In the genomic region with DNA sequence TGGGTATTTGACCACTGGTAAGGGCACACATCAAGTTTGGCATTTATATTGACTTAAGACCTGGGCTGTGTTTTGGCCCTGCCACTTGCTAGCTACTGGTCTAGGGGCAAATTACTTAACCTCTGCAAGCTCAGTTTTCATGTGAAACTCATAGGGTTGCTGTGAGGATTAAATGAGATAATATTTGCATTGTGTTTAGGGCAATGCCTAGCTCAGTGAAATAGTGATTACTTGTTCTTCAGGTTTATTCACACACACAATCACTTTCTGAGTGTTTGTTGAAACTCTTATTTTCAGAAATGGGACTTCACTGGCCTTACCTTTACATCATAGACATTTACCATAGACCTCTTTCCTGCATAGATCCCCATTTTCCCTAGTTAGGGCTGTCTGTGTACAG, we compare ENCODE assay signal across 18 cellular contexts. TPM values are rescaled to one million over a fixed set of nuclear protein-coding genes. Genes with fewer than 3 reads are reported as not detected.
A peak's percentile ranks its signal among the peaks of the same experiment; 100 is the strongest.
DNase-seq lines count a peak whose midpoint lies in the region; ATAC-seq and TF ChIP-seq lines count a peak whose summit lies in the region.
"Had no signal": no experiment of that assay in that cellular context is flagged by ENCODE, and none has a peak within 500 bp of the region (broad histone marks: within the 10 kb centered on the region; RNA-seq: fewer than 3 reads in every experiment).

No MANE protein-coding gene starts in this region.

- TF ChIP-seq CTCF in natural killer cell (IDR thresholded peaks at IDR 0.05) = no peak
- no peak for TF ChIP-seq CTCF in VCaP (conservative IDR thresholded peaks at IDR 0.05)

- no peak overlapping the region for H2AK5ac ChIP-seq in mesendoderm (ENCODE audit: low read length)

- H3K27me3 Mint-ChIP-seq in natural killer cell treated with Interleukin-12 subunit alpha and Interleukin-12 subunit beta and Interleukin-15 and Interleukin-18, amount 100 ng/mL, for 72 hours = no peaks in the 10 kb centered on the region
- H3K27me3 Mint-ChIP-seq in natural killer cell (ENCODE audit: low read depth in 2 of 2) = no peaks in the 10 kb centered on the region
- H3K27me3 Mint-ChIP-seq: CD4-positive, alpha-beta memory T cell; IgD-negative memory B cell had no signal

- intact Hi-C loops in natural killer cell (cut with micrococcal nuclease) = no loop called here

- H3K18ac ChIP-seq in mesendoderm (ENCODE audit: low read length) = peak overlapping the region; percentile 41

- H2BK120ac ChIP-seq in mesendoderm (ENCODE audit: low read depth, low read length) = no peak overlapping the region

- H3K4ac ChIP-seq in mesendoderm (ENCODE audit: low read depth, low read length) = no peak overlapping the region

- no peaks in the 10 kb centered on the region for H3K36me3 ChIP-seq in mesendoderm (ENCODE audit: control insufficient read depth, insufficient read depth, low read length)
- H3K36me3 ChIP-seq: SJCRH30 had no signal

- H3K27ac ChIP-seq in VCaP = peak overlapping the region; percentile 56
- no peak overlapping the region for H3K27ac ChIP-seq in mesendoderm (ENCODE audit: low read depth, low read length)
- H3K27ac ChIP-seq: RWPE1, SJCRH30 had no signal

- no peaks in the 10 kb centered on the region for H3K27me3 ChIP-seq in mesendoderm (ENCODE audit: insufficient read depth, low read length, poor library complexity)
- H3K27me3 ChIP-seq: SJCRH30 had no signal

- peak overlapping the region; percentile 45 to 68 for H3K27ac Mint-ChIP-seq in natural killer cell treated with Interleukin-12 subunit alpha and Interleukin-12 subunit beta and Interleukin-15 and Interleukin-18, amount 100 ng/mL, for 72 hours
- H3K27ac Mint-ChIP-seq in natural killer cell = no peak overlapping the region

- H3K36me3 Mint-ChIP-seq in natural killer cell treated with Interleukin-12 subunit alpha and Interleukin-12 subunit beta and Interleukin-15 and Interleukin-18, amount 100 ng/mL, for 72 hours = no peaks in the 10 kb centered on the region
- H3K36me3 Mint-ChIP-seq in natural killer cell = no peaks in the 10 kb centered on the region
- H3K36me3 Mint-ChIP-seq: CD4-positive, alpha-beta memory T cell; IgD-negative memory B cell had no signal

- H3K4me1 ChIP-seq in mesendoderm (ENCODE audit: control insufficient read depth, low read depth, low read length) = peaks cover 14% of the 10 kb centered on the region
- H3K4me1 ChIP-seq: SJCRH30 had no signal

- DNase-seq in natural killer cell treated with Interleukin-12 subunit alpha and Interleukin-12 subunit beta and Interleukin-15 and Interleukin-18, amount 100 ng/mL, for 72 hours (ENCODE audit: low spot score) = no peak
- no peak for DNase-seq in natural killer cell
- no peak for DNase-seq in mesendoderm
- no peak for DNase-seq in HPDE6-E6E7 (ENCODE audit: extremely low spot score)
- DNase-seq in UCSD-AML1 (lab: John Stamatoyannopoulos, UW; ENCODE audit: unreplicated experiment) = no peak
- DNase-seq in AG08395 (ENCODE audit: low spot score) = no peak
- DNase-seq: CD4-positive, alpha-beta memory T cell; DND-41; GDM1; NCI-H146; NCI-H2081 treated with DMSO at 0.1 percent for 48 hours; NCI-H2227 treated with DMSO at 0.1 percent for 48 hours; NCI-H524 treated with DMSO at 0.1 percent for 48 hours; SJCRH30 had no signal

- H3K4me3 Mint-ChIP-seq in natural killer cell treated with Interleukin-12 subunit alpha and Interleukin-12 subunit beta and Interleukin-15 and Interleukin-18, amount 100 ng/mL, for 72 hours = peak overlapping the region; percentile 16
- no peak overlapping the region for H3K4me3 Mint-ChIP-seq in natural killer cell
- H3K4me3 Mint-ChIP-seq: CD4-positive, alpha-beta memory T cell; IgD-negative memory B cell had no signal

- H3K9me3 Mint-ChIP-seq in natural killer cell treated with Interleukin-12 subunit alpha and Interleukin-12 subunit beta and Interleukin-15 and Interleukin-18, amount 100 ng/mL, for 72 hours = no peaks in the 10 kb centered on the region
- H3K9me3 Mint-ChIP-seq in natural killer cell = no peaks in the 10 kb centered on the region
- H3K9me3 Mint-ChIP-seq: CD4-positive, alpha-beta memory T cell; IgD-negative memory B cell had no signal

- H3K79me2 ChIP-seq in mesendoderm (ENCODE audit: control insufficient read depth, insufficient read depth, low read length) = peaks cover 22% of the 10 kb centered on the region

- peaks cover 54 to 64% of the 10 kb centered on the region in 2 donors for H3K4me1 Mint-ChIP-seq in natural killer cell treated with Interleukin-12 subunit alpha and Interleukin-12 subunit beta and Interleukin-15 and Interleukin-18, amount 100 ng/mL, for 72 hours (ENCODE audit: low read depth in 2 of 2)
- peaks cover 71 to 75% of the 10 kb centered on the region in 2 donors for H3K4me1 Mint-ChIP-seq in natural killer cell

- H4K8ac ChIP-seq in mesendoderm (ENCODE audit: low read depth, low read length) = no peak overlapping the region

- H3K56ac ChIP-seq in mesendoderm (ENCODE audit: low read length) = no peak overlapping the region

- H3K23ac ChIP-seq in mesendoderm (ENCODE audit: low read length) = no peak overlapping the region

- peaks cover 16% of the 10 kb centered on the region for H3K79me1 ChIP-seq in mesendoderm (ENCODE audit: low read length)

- H4K5ac ChIP-seq in mesendoderm (ENCODE audit: low read length) = no peak overlapping the region

- no peak overlapping the region for H3K4me2 ChIP-seq in mesendoderm (ENCODE audit: low read length)

- no peak overlapping the region for H3K9ac ChIP-seq in mesendoderm (ENCODE audit: low read length)

- ATAC-seq in natural killer cell treated with Interleukin-12 subunit alpha and Interleukin-12 subunit beta and Interleukin-15 and Interleukin-18, amount 100 ng/mL, for 72 hours = no peak
- ATAC-seq in natural killer cell (no peak), HG03280 (IDR thresholded peaks at IDR 0.05; ENCODE audit: unreplicated experiment) (no peak)

- no peak overlapping the region for H2BK15ac ChIP-seq in mesendoderm (replicated peaks; ENCODE audit: low read depth)

- no peak overlapping the region for H2BK5ac ChIP-seq in mesendoderm (ENCODE audit: low read length)

- no peak overlapping the region for H3K4me3 ChIP-seq in mesendoderm (ENCODE audit: low read length)
- H3K4me3 ChIP-seq: SJCRH30 had no signal

RNA-seq across cellular contexts. Expression of a gene that starts 12.3 kb away (rescaled TPM):
- total RNA-seq in natural killer cell treated with Interleukin-12 subunit alpha and Interleukin-12 subunit beta and Interleukin-15 and Interleukin-18, amount 100 ng/mL, for 72 hours = 10 to 100 TPM; 17.8 to 19.5 TPM
- total RNA-seq in natural killer cell = 10 to 100 TPM in 2 of 3 donors, 1 to 10 TPM in 1; 9.1 to 13.5 (median 11.8) TPM
- polyA plus RNA-seq in mesendoderm (2013, experiment 1 of 2) = 19.8 TPM
- 19.5 TPM for polyA plus RNA-seq in mesendoderm (2013, experiment 2 of 2)

Comparison
In these comparisons a context has a peak if more than half of its experiments do, and no peak if none do; other contexts are left out.
1. H3K27ac Mint-ChIP-seq: peak in natural killer cell treated with Interleukin-12 subunit alpha and Interleukin-12 subunit beta and Interleukin-15 and Interleukin-18, amount 100 ng/mL, for 72 hours (2 of 2); none in natural killer cell (0 of 2).